In genomic region chrX:11702965-11703631, GRCh38 we compare ENCODE assay signal across 30 cellular contexts. TPM values are rescaled to one million over a fixed set of nuclear protein-coding genes. Genes with fewer than 3 reads are reported as not detected.
"Had no signal": no experiment of that assay in that cellular context is flagged by ENCODE, and none has a peak within 500 bp of the region (broad histone marks: within the 10 kb centered on the region; RNA-seq: fewer than 3 reads in every experiment).

No MANE protein-coding gene starts in this region.

- H3K36me3 Mint-ChIP-seq: activated naive CD8-positive, alpha-beta T cell had no signal

- H3K27ac ChIP-seq: brain microvascular endothelial cell, coronary artery, dorsolateral prefrontal cortex had no signal

- DNase-seq: activated CD4-positive, alpha-beta T cell treated with anti-CD3 and anti-CD28 coated beads for 4 hours; activated CD4-positive, alpha-beta T cell treated with anti-CD3 and anti-CD28 coated beads, Interleukin-2, amount 50 U/mL, for 1 hour; activated CD4-positive, alpha-beta T cell treated with anti-CD3 and anti-CD28 coated beads, Interleukin-2, amount 50 U/mL, for 48 hours; activated CD4-positive, CD25-positive, alpha-beta regulatory T cell; activated CD4-positive, CD25-positive, alpha-beta regulatory T cell treated with anti-CD3 and anti-CD28 coated beads, Interleukin-2, amount 50 U/mL, for 72 hours; activated CD8-positive, alpha-beta memory T cell treated with anti-CD3 and anti-CD28 coated beads for 24 hours; activated CD8-positive, alpha-beta T cell treated with anti-CD3 and anti-CD28 coated beads for 36 hours; activated effector memory CD4-positive, alpha-beta T cell treated with Interleukin-2 at 50 U/mL for 16 hours; activated gamma-delta T cell treated with Interleukin-2 at 50 U/mL for 16 hours; activated naive CD4-positive, alpha-beta T cell treated with anti-CD3 and anti-CD28 coated beads, Interleukin-2, amount 50 U/mL, for 16 hours; activated naive CD4-positive, alpha-beta T cell treated with Interleukin-2 at 50 U/mL for 16 hours; activated T-cell treated with anti-CD3 and anti-CD28 coated beads, Interleukin-2, amount 50 U/mL, for 4 hours; amniotic stem cell; anterior cingulate cortex; brain microvascular endothelial cell; dorsolateral prefrontal cortex; effector memory CD4-positive, alpha-beta T cell; endodermal cell; foreskin fibroblast; head of caudate nucleus; T-helper 1 cell; T-helper 2 cell had no signal

- H3K27ac Mint-ChIP-seq: activated CD8-positive, alpha-beta T cell treated with anti-CD3 and anti-CD28 coated beads for 36 hours; activated naive CD8-positive, alpha-beta T cell; activated T-helper 17 cell treated with anti-CD3 and anti-CD28 coated beads, Interleukin-2, amount 50 U/mL, for 72 hours; dendritic cell treated with granulocyte-macrophage colony-stimulating factor and Interleukin-4, amounts not matched to agents 40 ng/mL and 50 ng/mL, for 4 days; endodermal cell had no signal

- H3K4me1 Mint-ChIP-seq: activated T-helper 17 cell treated with anti-CD3 and anti-CD28 coated beads, Interleukin-2, amount 50 U/mL, for 72 hours; central memory CD8-positive, alpha-beta T cell; endodermal cell had no signal

- H3K9me3 Mint-ChIP-seq: activated CD8-positive, alpha-beta T cell treated with anti-CD3 and anti-CD28 coated beads for 36 hours; activated T-cell treated with anti-CD3 and anti-CD28 coated beads, Interleukin-2, amount 50 U/mL, for 4 hours; activated T-helper 17 cell treated with anti-CD3 and anti-CD28 coated beads, Interleukin-2, amount 50 U/mL, for 72 hours; central memory CD8-positive, alpha-beta T cell; dendritic cell treated with granulocyte-macrophage colony-stimulating factor and Interleukin-4, amounts not matched to agents 40 ng/mL and 50 ng/mL, for 4 days had no signal

- H3K4me3 Mint-ChIP-seq: activated CD8-positive, alpha-beta T cell treated with anti-CD3 and anti-CD28 coated beads for 36 hours; activated naive CD8-positive, alpha-beta T cell; activated T-cell treated with anti-CD3 and anti-CD28 coated beads, Interleukin-2, amount 50 U/mL, for 4 hours; activated T-helper 17 cell treated with anti-CD3 and anti-CD28 coated beads, Interleukin-2, amount 50 U/mL, for 72 hours; central memory CD8-positive, alpha-beta T cell; dendritic cell treated with granulocyte-macrophage colony-stimulating factor and Interleukin-4, amounts not matched to agents 40 ng/mL and 50 ng/mL, for 4 days; endodermal cell had no signal

- H3K27me3 Mint-ChIP-seq: activated CD8-positive, alpha-beta T cell treated with anti-CD3 and anti-CD28 coated beads for 36 hours; activated naive CD8-positive, alpha-beta T cell; activated T-helper 17 cell treated with anti-CD3 and anti-CD28 coated beads, Interleukin-2, amount 50 U/mL, for 72 hours; dendritic cell treated with granulocyte-macrophage colony-stimulating factor and Interleukin-4, amounts not matched to agents 40 ng/mL and 50 ng/mL, for 4 days had no signal

- FAIRE-seq: bronchial epithelial cell, frontal cortex had no signal

- H3K27me3 ChIP-seq: brain microvascular endothelial cell had no signal

- H3K4me3 ChIP-seq: coronary artery, dorsolateral prefrontal cortex had no signal

- ATAC-seq: activated CD8-positive, alpha-beta T cell treated with anti-CD3 and anti-CD28 coated beads for 36 hours; activated T-cell treated with anti-CD3 and anti-CD28 coated beads, Interleukin-2, amount 50 U/mL, for 4 hours; activated T-helper 17 cell treated with anti-CD3 and anti-CD28 coated beads, Interleukin-2, amount 50 U/mL, for 72 hours; esophagus mucosa had no signal

- H3K36me3 ChIP-seq: brain microvascular endothelial cell had no signal

RNA-seq across cellular contexts. Expression of gene ARHGAP6, which starts 37.4 kb away (rescaled TPM):
- total RNA-seq: activated CD8-positive, alpha-beta T cell treated with anti-CD3 and anti-CD28 coated beads for 36 hours; activated T-helper 17 cell treated with anti-CD3 and anti-CD28 coated beads, Interleukin-2, amount 50 U/mL, for 72 hours had no signal
